Comparison of ENCODE assay signal across 16 cellular contexts in genomic region chr1:64537942-64538341, GRCh38.
DNase-seq lines count a peak whose midpoint lies in the region; ATAC-seq and TF ChIP-seq lines count a peak whose summit lies in the region.
"Had no signal": no experiment of that assay in that cellular context is flagged by ENCODE, and none has a peak within 500 bp of the region (broad histone marks: within the 10 kb centered on the region; RNA-seq: fewer than 3 reads in every experiment).

No MANE protein-coding gene starts in this region.

- H3K4me1 ChIP-seq in BE2C, result no peaks in the 10 kb centered on the region; the same call in 1 of the 2 replicates
- H3K4me1 ChIP-seq: A549 had no signal

- peak; percentile 10 for DNase-seq in NCI-H2227 (lab: John Stamatoyannopoulos, UW; ENCODE audit: unreplicated experiment)
- no peak for DNase-seq in NCI-H2227 treated with DMSO at 0.1 percent for 48 hours (lab: John Stamatoyannopoulos, UW)
- peak; percentile 22 for DNase-seq in BE2C
- peak; percentile 16 to 35 for DNase-seq in NCI-H526 (lab: John Stamatoyannopoulos, UW)
- DNase-seq in left kidney (ENCODE audit: low read depth, low spot score), result peak; percentile 75
- no peak for DNase-seq in occipital lobe (lab: John Stamatoyannopoulos, UW)
- DNase-seq: esophagus squamous epithelium, GOT3, heart left ventricle, MV-4-11, NCI-H226, OCI-M1, retina had no signal

- H3K9me3 ChIP-seq in BE2C, result no peaks in the 10 kb centered on the region
- H3K9me3 ChIP-seq: A549, esophagus squamous epithelium had no signal

- H3K36me3 ChIP-seq in BE2C, result no peaks in the 10 kb centered on the region
- H3K36me3 ChIP-seq: esophagus squamous epithelium, heart left ventricle had no signal

- H3K4me3 ChIP-seq in BE2C (ENCODE audit: low read depth, low read length), result no peak overlapping the region
- H3K4me3 ChIP-seq: A549, esophagus squamous epithelium, heart left ventricle had no signal

- H3K27me3 ChIP-seq in BE2C, result no peaks in the 10 kb centered on the region
- H3K27me3 ChIP-seq: esophagus squamous epithelium, heart left ventricle had no signal

- no peak for TF ChIP-seq CTCF in BE2C (IDR thresholded peaks at IDR 0.05; ENCODE audit: low read depth, low read length)

- ATAC-seq in HG03460 (IDR thresholded peaks at IDR 0.05; ENCODE audit: unreplicated experiment) (no peak), HG02588 (IDR thresholded peaks at IDR 0.05; ENCODE audit: unreplicated experiment) (no peak)
- ATAC-seq: A549, heart left ventricle had no signal

Comparison
In these comparisons a context has a peak if more than half of its experiments do, and no peak if none do; other contexts are left out.
1. DNase-seq: peak in NCI-H2227 (single experiment), BE2C (single experiment), NCI-H526 (2 of 2) and left kidney (single experiment); none in NCI-H2227 treated with DMSO at 0.1 percent for 48 hours (single experiment) and occipital lobe (single experiment).